Comparison of ENCODE assay signal across 20 cellular contexts in genomic region chr3:184981071-184981470, GRCh38.
DNase-seq lines count a peak whose midpoint lies in the region; ATAC-seq, FAIRE-seq and TF ChIP-seq lines count a peak whose summit lies in the region.
"Had no signal": no experiment of that assay in that cellular context is flagged by ENCODE, and none has a peak within 500 bp of the region (broad histone marks: within the 10 kb centered on the region; RNA-seq: fewer than 3 reads in every experiment).

No MANE protein-coding gene starts in this region.

- ATAC-seq in left lobe of liver, result peak; percentile 99
- peak; percentile 62 to 88 (median 78) for ATAC-seq in psoas muscle
- no peak for ATAC-seq in GM19397 (IDR thresholded peaks at IDR 0.05; ENCODE audit: unreplicated experiment)
- ATAC-seq: GM23338 had no signal

- H3K27me3 ChIP-seq in Peyer's patch (no peaks in the 10 kb centered on the region), psoas muscle (ENCODE audit: insufficient read depth in 3 of 3, low read length in 2 of 3) (no peaks in the 10 kb centered on the region)
- H3K27me3 ChIP-seq: SJSA1 had no signal

- DNase-seq in DMS53 (lab: John Stamatoyannopoulos, UW), result peak; percentile 60
- peak in 2 of 3 donors; percentile 63 to 67 for DNase-seq in Peyer's patch
- peak; percentile 86 for DNase-seq in left lobe of liver (ENCODE audit: low spot score)
- DNase-seq in psoas muscle, result peak in 1 of 2 donors; percentile 17
- DNase-seq in frontal cortex (ENCODE audit: low spot score in 2 of 2), result no peak
- DNase-seq in NCI-H1105 treated with DMSO at 0.1 percent for 48 hours (lab: John Stamatoyannopoulos, UW), result no peak
- DNase-seq in GDM1 (lab: John Stamatoyannopoulos, UW), result no peak
- DNase-seq: Calu3; DMS79 treated with DMSO at 0.1 percent for 48 hours; GF-D8; Kasumi-1; NCI-H1436; NCI-H2081; NCI-H69; NK-92 treated with Interleukin-12 subunit alpha and Interleukin-12 subunit beta, amount 100 ng/mL, for 24 hours; OCI-M1 had no signal

- H3K9me3 ChIP-seq in Peyer's patch (no peaks in the 10 kb centered on the region), psoas muscle (no peaks in the 10 kb centered on the region)
- H3K9me3 ChIP-seq: SJSA1 had no signal

- TF ChIP-seq CTCF in Peyer's patch (IDR thresholded peaks at IDR 0.05) (no peak), psoas muscle (IDR thresholded peaks at IDR 0.05) (no peak)

- TF ChIP-seq POLR2A in Peyer's patch (IDR thresholded peaks at IDR 0.05), result no peak

- H3K4me1 ChIP-seq in Peyer's patch, result peaks cover 0 to 4% (median 0%) of the 10 kb centered on the region in 4 donors
- H3K4me1 ChIP-seq in psoas muscle, result peaks cover 6% of the 10 kb centered on the region
- H3K4me1 ChIP-seq: SJSA1 had no signal

- H3K27ac ChIP-seq in Peyer's patch (no peak overlapping the region), psoas muscle (no peak overlapping the region)
- H3K27ac ChIP-seq: RWPE1, SJSA1 had no signal

- intact Hi-C loops in psoas muscle (cut with DNase I), result no loop called here

- H3K36me3 ChIP-seq in Peyer's patch (peaks cover 0 to 9% (median 0%) of the 10 kb centered on the region in 3 donors), psoas muscle (ENCODE audit: insufficient read depth in 1 of 2, low read depth in 1 of 2) (peaks cover 2 to 35% of the 10 kb centered on the region in 2 donors)
- H3K36me3 ChIP-seq: SJSA1 had no signal

- H3K4me3 ChIP-seq in Peyer's patch (no peak overlapping the region), psoas muscle (no peak overlapping the region)
- H3K4me3 ChIP-seq: GM23338, SJSA1 had no signal

- FAIRE-seq in frontal cortex (lab: Jason Lieb, UNC), result no peak

- WGBS in psoas muscle, 3 donors, result 9 to 50% (median 43%) methylated on average over 2 to 3 of the region's 3 CpGs

Comparison
In these comparisons a context has a peak if more than half of its experiments do, and no peak if none do; other contexts are left out.
1. DNase-seq: peak in DMS53 (single experiment), Peyer's patch (2 of 3) and left lobe of liver (single experiment); none in frontal cortex (0 of 2), NCI-H1105 treated with DMSO at 0.1 percent for 48 hours (single experiment) and GDM1 (single experiment).